Comparison of ENCODE assay signal across 1 cellular context in the genomic region with DNA sequence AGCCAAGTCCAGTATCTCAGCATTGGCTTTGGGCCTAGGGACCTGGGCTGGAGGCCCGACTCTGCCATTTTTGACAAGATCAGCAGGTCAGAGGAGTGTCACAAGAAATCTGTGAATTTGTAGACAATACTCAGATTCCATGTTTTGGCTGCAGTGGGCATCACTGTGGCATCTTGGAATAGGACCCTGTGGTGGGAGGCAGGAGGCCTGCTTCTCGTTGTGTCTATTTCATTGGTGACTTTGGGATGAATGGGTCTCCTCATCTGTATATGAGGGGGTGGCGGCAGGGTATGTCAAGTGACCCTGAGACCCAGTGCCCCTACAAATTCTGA.
TF ChIP-seq lines count a peak whose summit lies in the region.

No MANE protein-coding gene starts in this region.

TF ChIP-seq in HepG2, 621 proteins besides CTCF, POLR2A, EP300 and RAD21 (continued from another document):
- TF ChIP-seq, protein P1, sequence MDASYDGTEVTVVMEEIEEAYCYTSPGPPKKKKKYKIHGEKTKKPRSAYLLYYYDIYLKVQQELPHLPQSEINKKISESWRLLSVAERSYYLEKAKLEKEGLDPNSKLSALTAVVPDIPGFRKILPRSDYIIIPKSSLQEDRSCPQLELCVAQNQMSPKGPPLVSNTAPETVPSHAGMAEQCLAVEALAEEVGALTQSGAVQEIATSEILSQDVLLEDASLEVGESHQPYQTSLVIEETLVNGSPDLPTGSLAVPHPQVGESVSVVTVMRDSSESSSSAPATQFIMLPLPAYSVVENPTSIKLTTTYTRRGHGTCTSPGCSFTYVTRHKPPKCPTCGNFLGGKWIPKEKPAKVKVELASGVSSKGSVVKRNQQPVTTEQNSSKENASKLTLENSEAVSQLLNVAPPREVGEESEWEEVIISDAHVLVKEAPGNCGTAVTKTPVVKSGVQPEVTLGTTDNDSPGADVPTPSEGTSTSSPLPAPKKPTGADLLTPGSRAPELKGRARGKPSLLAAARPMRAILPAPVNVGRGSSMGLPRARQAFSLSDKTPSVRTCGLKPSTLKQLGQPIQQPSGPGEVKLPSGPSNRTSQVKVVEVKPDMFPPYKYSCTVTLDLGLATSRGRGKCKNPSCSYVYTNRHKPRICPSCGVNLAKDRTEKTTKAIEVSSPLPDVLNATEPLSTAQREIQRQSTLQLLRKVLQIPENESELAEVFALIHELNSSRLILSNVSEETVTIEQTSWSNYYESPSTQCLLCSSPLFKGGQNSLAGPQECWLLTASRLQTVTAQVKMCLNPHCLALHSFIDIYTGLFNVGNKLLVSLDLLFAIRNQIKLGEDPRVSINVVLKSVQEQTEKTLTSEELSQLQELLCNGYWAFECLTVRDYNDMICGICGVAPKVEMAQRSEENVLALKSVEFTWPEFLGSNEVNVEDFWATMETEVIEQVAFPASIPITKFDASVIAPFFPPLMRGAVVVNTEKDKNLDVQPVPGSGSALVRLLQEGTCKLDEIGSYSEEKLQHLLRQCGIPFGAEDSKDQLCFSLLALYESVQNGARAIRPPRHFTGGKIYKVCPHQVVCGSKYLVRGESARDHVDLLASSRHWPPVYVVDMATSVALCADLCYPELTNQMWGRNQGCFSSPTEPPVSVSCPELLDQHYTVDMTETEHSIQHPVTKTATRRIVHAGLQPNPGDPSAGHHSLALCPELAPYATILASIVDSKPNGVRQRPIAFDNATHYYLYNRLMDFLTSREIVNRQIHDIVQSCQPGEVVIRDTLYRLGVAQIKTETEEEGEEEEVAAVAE (CRISPR knock-in tag; IDR thresholded peaks at IDR 0.05; ENCODE audit: borderline replicate concordance) = no peak
- no peak for TF ChIP-seq ZNF788 (CRISPR knock-in tag; IDR thresholded peaks at IDR 0.05; ENCODE audit: borderline replicate concordance)
- no peak for TF ChIP-seq MAF1 (CRISPR knock-in tag; IDR thresholded peaks at IDR 0.05; ENCODE audit: borderline replicate concordance)
- no peak for TF ChIP-seq SCMH1 (CRISPR knock-in tag; IDR thresholded peaks at IDR 0.05; ENCODE audit: borderline replicate concordance)
- TF ChIP-seq GATAD1 (CRISPR knock-in tag; IDR thresholded peaks at IDR 0.05) = no peak
- TF ChIP-seq, protein P2, sequence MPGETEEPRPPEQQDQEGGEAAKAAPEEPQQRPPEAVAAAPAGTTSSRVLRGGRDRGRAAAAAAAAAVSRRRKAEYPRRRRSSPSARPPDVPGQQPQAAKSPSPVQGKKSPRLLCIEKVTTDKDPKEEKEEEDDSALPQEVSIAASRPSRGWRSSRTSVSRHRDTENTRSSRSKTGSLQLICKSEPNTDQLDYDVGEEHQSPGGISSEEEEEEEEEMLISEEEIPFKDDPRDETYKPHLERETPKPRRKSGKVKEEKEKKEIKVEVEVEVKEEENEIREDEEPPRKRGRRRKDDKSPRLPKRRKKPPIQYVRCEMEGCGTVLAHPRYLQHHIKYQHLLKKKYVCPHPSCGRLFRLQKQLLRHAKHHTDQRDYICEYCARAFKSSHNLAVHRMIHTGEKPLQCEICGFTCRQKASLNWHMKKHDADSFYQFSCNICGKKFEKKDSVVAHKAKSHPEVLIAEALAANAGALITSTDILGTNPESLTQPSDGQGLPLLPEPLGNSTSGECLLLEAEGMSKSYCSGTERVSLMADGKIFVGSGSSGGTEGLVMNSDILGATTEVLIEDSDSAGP (CRISPR knock-in tag; IDR thresholded peaks at IDR 0.05; ENCODE audit: borderline replicate concordance) = peak; percentile 23; the same call in 1 of the 2 replicates
